1 cellular context compared by ENCODE assay signal in genomic region chr22:37904572-37905533, GRCh38.
TF ChIP-seq lines count a peak whose summit lies in the region.

No MANE protein-coding gene starts in this region.

TF ChIP-seq in HEK293, 187 proteins besides CTCF, POLR2A, EP300 and RAD21 (continued from another document and continues in another):
- TF ChIP-seq KLF17 (tag by site-specific recombination; IDR thresholded peaks at IDR 0.05) (peak; percentile 99), ZNF629 (tag by site-specific recombination; IDR thresholded peaks at IDR 0.05) (peak; percentile 95), ZNF398 (tag by site-specific recombination; IDR thresholded peaks at IDR 0.05) (peak; percentile 88), ZSCAN23 (tag by site-specific recombination; IDR thresholded peaks at IDR 0.05) (peak; percentile 93), SCRT2 (tag by site-specific recombination; IDR thresholded peaks at IDR 0.05) (peak; percentile 67), ZNF146 (tag by site-specific recombination; IDR thresholded peaks at IDR 0.05) (no peak), ZNF248 (tag by site-specific recombination; IDR thresholded peaks at IDR 0.05) (no peak), SP2 (tag by site-specific recombination; IDR thresholded peaks at IDR 0.05) (peak; percentile 60), ZNF561 (tag by site-specific recombination; IDR thresholded peaks at IDR 0.05; ENCODE audit: borderline replicate concordance) (no peak; the same call in 1 of the 2 replicates), ZNF274 (IDR thresholded peaks at IDR 0.05; ENCODE audit: low read length) (no peak), ZNF274 (tag by site-specific recombination; IDR thresholded peaks at IDR 0.05; ENCODE audit: borderline replicate concordance) (no peak), ZNF596 (tag by site-specific recombination; IDR thresholded peaks at IDR 0.05) (no peak), ZNF701 (tag by site-specific recombination; IDR thresholded peaks at IDR 0.05) (no peak; the same call in 1 of the 2 replicates), ZFP41 (tag by site-specific recombination; IDR thresholded peaks at IDR 0.05; ENCODE audit: borderline replicate concordance) (no peak), TSHZ1 (tag by site-specific recombination; IDR thresholded peaks at IDR 0.05; ENCODE audit: borderline replicate concordance) (peak; percentile 84; the same call in 1 of the 2 replicates), ZNF202 (tag by site-specific recombination; IDR thresholded peaks at IDR 0.05; ENCODE audit: borderline replicate concordance) (no peak), ZNF433 (tag by site-specific recombination; IDR thresholded peaks at IDR 0.05; ENCODE audit: low read depth) (no peak), ZNF518A (tag by site-specific recombination; conservative IDR thresholded peaks at IDR 0.05; ENCODE audit: low read depth) (peak; percentile 58; the same call in 1 of the 2 replicates), KLF9 (tag by site-specific recombination; IDR thresholded peaks at IDR 0.05; ENCODE audit: low read depth) (peak; percentile 36; the same call in 1 of the 2 replicates), ZNF76 (tag by site-specific recombination; IDR thresholded peaks at IDR 0.05; ENCODE audit: borderline replicate concordance, low read depth) (peak; percentile 52), ZNF707 (tag by site-specific recombination; IDR thresholded peaks at IDR 0.05) (0 out of 2 replicates have a peak, but pooled peaks have one; percentile 34), ZNF488 (tag by site-specific recombination; IDR thresholded peaks at IDR 0.05) (no peak), PATZ1 (tag by site-specific recombination; IDR thresholded peaks at IDR 0.05) (peak; percentile 92), ZBTB8A (tag by site-specific recombination; IDR thresholded peaks at IDR 0.05) (peak; percentile 11), ZBTB6 (tag by site-specific recombination; IDR thresholded peaks at IDR 0.05) (no peak; the same call in 1 of the 2 replicates), SP7 (tag by site-specific recombination; IDR thresholded peaks at IDR 0.05) (peak; percentile 97), ZXDB (tag by site-specific recombination; IDR thresholded peaks at IDR 0.05) (peak; percentile 53), ZSCAN5A (tag by site-specific recombination; IDR thresholded peaks at IDR 0.05) (no peak; the same call in 1 of the 2 replicates), ATF2 (tag by site-specific recombination; IDR thresholded peaks at IDR 0.05; ENCODE audit: low read depth) (peak; percentile 98), ZNF391 (tag by site-specific recombination; IDR thresholded peaks at IDR 0.05; ENCODE audit: borderline replicate concordance, low read depth) (no peak), ZBTB17 (tag by site-specific recombination; IDR thresholded peaks at IDR 0.05) (peak; percentile 96), ZNF366 (tag by site-specific recombination; conservative IDR thresholded peaks at IDR 0.05) (peak; percentile 95), RBAK (tag by site-specific recombination; IDR thresholded peaks at IDR 0.05) (0 out of 2 replicates have a peak, but pooled peaks have one; percentile 37), GFI1B (tag by site-specific recombination; IDR thresholded peaks at IDR 0.05) (no peak), ZNF555 (tag by site-specific recombination; conservative IDR thresholded peaks at IDR 0.05) (no peak), KLF1 (tag by site-specific recombination; IDR thresholded peaks at IDR 0.05) (peak; percentile 13), ZNF394 (tag by site-specific recombination; IDR thresholded peaks at IDR 0.05; ENCODE audit: borderline replicate concordance) (peak; percentile 66), ZNF449 (tag by site-specific recombination; IDR thresholded peaks at IDR 0.05) (no peak), YY1 (tag by site-specific recombination; IDR thresholded peaks at IDR 0.05) (no peak; the same call in 1 of the 2 replicates)
